Comparison of ENCODE assay signal across 20 cellular contexts in genomic region chr20:38836991-38837390, GRCh38. TPM values are rescaled to one million over a fixed set of nuclear protein-coding genes. Genes with fewer than 3 reads are reported as not detected.
DNase-seq lines count a peak whose midpoint lies in the region; ATAC-seq, FAIRE-seq and TF ChIP-seq lines count a peak whose summit lies in the region.
"Had no signal": no experiment of that assay in that cellular context is flagged by ENCODE, and none has a peak within 500 bp of the region (broad histone marks: within the 10 kb centered on the region; RNA-seq: fewer than 3 reads in every experiment).

No MANE protein-coding gene starts in this region.

- peak overlapping the region; percentile 69 for H3K4me2 ChIP-seq in OCI-LY3 (ENCODE audit: low read length)
- H3K4me2 ChIP-seq: BLaER1 treated with 17β-estradiol and CSF1 and Interleukin-3, amounts not matched to agents 10 nM and 100 nM had no signal

- no peak for ATAC-seq in activated CD8-positive, alpha-beta memory T cell treated with anti-CD3 and anti-CD28 coated beads, Interleukin-2, amount 10 ng/mL, durations not matched to agents 7 days and 5 days
- peak; percentile 77 for ATAC-seq in GM19351 (IDR thresholded peaks at IDR 0.05; ENCODE audit: unreplicated experiment)
- no peak for ATAC-seq in stimulated activated effector memory CD8-positive, alpha-beta T cell treated with anti-CD3 and anti-CD28 coated beads, Interleukin-12 subunit alpha, Interleukin-12 subunit beta, amount 100 ng/mL, for 72 hours
- no peak for ATAC-seq in HG02571 (IDR thresholded peaks at IDR 0.05; ENCODE audit: unreplicated experiment)
- ATAC-seq: left lobe of liver had no signal

- no peaks in the 10 kb centered on the region for H3K27me3 Mint-ChIP-seq in activated CD8-positive, alpha-beta memory T cell treated with anti-CD3 and anti-CD28 coated beads, Interleukin-2, amount 10 ng/mL, durations not matched to agents 7 days and 5 days
- H3K27me3 Mint-ChIP-seq: activated naive CD8-positive, alpha-beta T cell treated with anti-CD3 and anti-CD28 coated beads, Interleukin-2, amount 10 ng/mL, durations not matched to agents 7 days and 5 days had no signal

- H3K9me3 ChIP-seq in OCI-LY3 (ENCODE audit: insufficient read depth, low read length), result no peaks in the 10 kb centered on the region
- H3K9me3 ChIP-seq: BLaER1 treated with 17β-estradiol and CSF1 and Interleukin-3, amounts not matched to agents 10 nM and 100 nM; neutrophil had no signal

- H3K79me2 ChIP-seq in OCI-LY3 (ENCODE audit: low read length), result peaks cover 96% of the 10 kb centered on the region

- H3K9ac ChIP-seq in OCI-LY3 (ENCODE audit: low read length), result peak overlapping the region; percentile 68
- H3K9ac ChIP-seq: BLaER1 treated with 17β-estradiol and CSF1 and Interleukin-3, amounts not matched to agents 10 nM and 100 nM had no signal

- H3K27me3 ChIP-seq in OCI-LY3 (ENCODE audit: low read depth, low read length), result no peaks in the 10 kb centered on the region
- H3K27me3 ChIP-seq: BLaER1 treated with 17β-estradiol and CSF1 and Interleukin-3, amounts not matched to agents 10 nM and 100 nM; brain microvascular endothelial cell; neutrophil had no signal

- peak; percentile 11 for DNase-seq in activated CD8-positive, alpha-beta memory T cell treated with anti-CD3 and anti-CD28 coated beads, Interleukin-2, amount 10 ng/mL, durations not matched to agents 7 days and 5 days
- DNase-seq in activated CD8-positive, alpha-beta memory T cell treated with anti-CD3 and anti-CD28 coated beads, Interleukin-2, amount 50 U/mL, for 4 hours, result no peak
- no peak for DNase-seq in stimulated activated effector memory CD8-positive, alpha-beta T cell treated with anti-CD3 and anti-CD28 coated beads, Interleukin-12 subunit alpha, Interleukin-12 subunit beta, amount 100 ng/mL, for 72 hours (ENCODE audit: low spot score in 2 of 2)
- DNase-seq in DMS 273 treated with DMSO at 0.1 percent for 48 hours (lab: John Stamatoyannopoulos, UW), result no peak
- no peak for DNase-seq in D721Med (ENCODE audit: insufficient read length, low spot score)
- DNase-seq: activated naive CD8-positive, alpha-beta T cell treated with anti-CD3 and anti-CD28 coated beads, Interleukin-2, amount 10 ng/mL, durations not matched to agents 7 days and 5 days; brain microvascular endothelial cell; cortex of kidney; DMS79; NCI-H345; retina; stimulated activated naive CD4-positive, alpha-beta T cell treated with Interleukin-2 at 50 U/mL for 16 hours had no signal

- no peaks in the 10 kb centered on the region for H3K9me3 Mint-ChIP-seq in activated CD8-positive, alpha-beta memory T cell treated with anti-CD3 and anti-CD28 coated beads, Interleukin-2, amount 10 ng/mL, durations not matched to agents 7 days and 5 days (ENCODE audit: low read depth)
- no peaks in the 10 kb centered on the region for H3K9me3 Mint-ChIP-seq in stimulated activated effector memory CD8-positive, alpha-beta T cell treated with anti-CD3 and anti-CD28 coated beads, Interleukin-12 subunit alpha, Interleukin-12 subunit beta, amount 100 ng/mL, for 72 hours
- H3K9me3 Mint-ChIP-seq: activated naive CD8-positive, alpha-beta T cell treated with anti-CD3 and anti-CD28 coated beads, Interleukin-2, amount 10 ng/mL, durations not matched to agents 7 days and 5 days; type B pancreatic cell had no signal

- no peak overlapping the region for H3K27ac Mint-ChIP-seq in activated CD8-positive, alpha-beta memory T cell treated with anti-CD3 and anti-CD28 coated beads, Interleukin-2, amount 10 ng/mL, durations not matched to agents 7 days and 5 days
- peak overlapping the region; percentile 8 for H3K27ac Mint-ChIP-seq in stimulated activated effector memory CD8-positive, alpha-beta T cell treated with anti-CD3 and anti-CD28 coated beads, Interleukin-12 subunit alpha, Interleukin-12 subunit beta, amount 100 ng/mL, for 72 hours
- H3K27ac Mint-ChIP-seq: activated naive CD8-positive, alpha-beta T cell treated with anti-CD3 and anti-CD28 coated beads, Interleukin-2, amount 10 ng/mL, durations not matched to agents 7 days and 5 days; type B pancreatic cell had no signal

- peaks cover 59% of the 10 kb centered on the region for H3K36me3 ChIP-seq in OCI-LY3 (replicated peaks; ENCODE audit: low read depth, low read length)
- H3K36me3 ChIP-seq: brain microvascular endothelial cell, neutrophil had no signal

- FAIRE-seq in D721Med (lab: Jason Lieb, UNC), result no peak
- FAIRE-seq: A204.1 had no signal

- H3K27ac ChIP-seq in OCI-LY3 (ENCODE audit: low read length), result peak overlapping the region; percentile 92
- H3K27ac ChIP-seq: BLaER1 treated with 17β-estradiol and CSF1 and Interleukin-3, amounts not matched to agents 10 nM and 100 nM; brain microvascular endothelial cell; neutrophil had no signal

- H3K4me1 ChIP-seq in OCI-LY3 (ENCODE audit: low read length), result peaks cover 96% of the 10 kb centered on the region

- CTCF ChIA-PET in activated CD8-positive, alpha-beta memory T cell treated with anti-CD3 and anti-CD28 coated beads, Interleukin-2, amount 10 ng/mL, durations not matched to agents 7 days and 5 days (lab: Charles Lee), result interaction anchor here (0.7 to 1.4 kb wide), 3 partner anchors 10 to 32 kb away, joined by 3 to 5 read pairs (median 3); partner anchors contain the start of gene PPP1R16B

- H3K4me3 Mint-ChIP-seq in activated CD8-positive, alpha-beta memory T cell treated with anti-CD3 and anti-CD28 coated beads, Interleukin-2, amount 10 ng/mL, durations not matched to agents 7 days and 5 days, result no peak overlapping the region
- no peak overlapping the region for H3K4me3 Mint-ChIP-seq in stimulated activated effector memory CD8-positive, alpha-beta T cell treated with anti-CD3 and anti-CD28 coated beads, Interleukin-12 subunit alpha, Interleukin-12 subunit beta, amount 100 ng/mL, for 72 hours
- H3K4me3 Mint-ChIP-seq: activated naive CD8-positive, alpha-beta T cell treated with anti-CD3 and anti-CD28 coated beads, Interleukin-2, amount 10 ng/mL, durations not matched to agents 7 days and 5 days; type B pancreatic cell had no signal

- peak overlapping the region; percentile 49 for H3K4me3 ChIP-seq in OCI-LY3 (ENCODE audit: low read length)
- H3K4me3 ChIP-seq: BLaER1 treated with 17β-estradiol and CSF1 and Interleukin-3, amounts not matched to agents 10 nM and 100 nM had no signal

- TF ChIP-seq CTCF in OCI-LY3 (IDR thresholded peaks at IDR 0.05; ENCODE audit: low read depth, low read length) (no peak), D721Med (IDR thresholded peaks at IDR 0.05; ENCODE audit: insufficient read depth, missing control alignments) (no peak)

- peaks cover 48% of the 10 kb centered on the region for H3K36me3 Mint-ChIP-seq in activated CD8-positive, alpha-beta memory T cell treated with anti-CD3 and anti-CD28 coated beads, Interleukin-2, amount 10 ng/mL, durations not matched to agents 7 days and 5 days
- H3K36me3 Mint-ChIP-seq in stimulated activated effector memory CD8-positive, alpha-beta T cell treated with anti-CD3 and anti-CD28 coated beads, Interleukin-12 subunit alpha, Interleukin-12 subunit beta, amount 100 ng/mL, for 72 hours, result peaks cover 89% of the 10 kb centered on the region
- H3K36me3 Mint-ChIP-seq: type B pancreatic cell had no signal

- H2AFZ ChIP-seq in OCI-LY3 (ENCODE audit: low read depth, low read length), result no peak overlapping the region

- H4K20me1 ChIP-seq in OCI-LY3 (ENCODE audit: insufficient read depth, low read length), result peaks cover 26% of the 10 kb centered on the region
- H4K20me1 ChIP-seq: BLaER1 treated with 17β-estradiol and CSF1 and Interleukin-3, amounts not matched to agents 10 nM and 100 nM had no signal

- peaks cover 63% of the 10 kb centered on the region for H3K4me1 Mint-ChIP-seq in activated CD8-positive, alpha-beta memory T cell treated with anti-CD3 and anti-CD28 coated beads, Interleukin-2, amount 10 ng/mL, durations not matched to agents 7 days and 5 days
- peaks cover 58% of the 10 kb centered on the region for H3K4me1 Mint-ChIP-seq in stimulated activated effector memory CD8-positive, alpha-beta T cell treated with anti-CD3 and anti-CD28 coated beads, Interleukin-12 subunit alpha, Interleukin-12 subunit beta, amount 100 ng/mL, for 72 hours

RNA-seq across cellular contexts. Expression of gene PPP1R16B, which starts 31.5 kb away (rescaled TPM):
- 100 to 1,000 TPM in 1 of 2 experiments, 10 to 100 TPM in 1; 86.5 to 128 TPM for total RNA-seq in activated CD8-positive, alpha-beta memory T cell treated with anti-CD3 and anti-CD28 coated beads, Interleukin-2, amount 10 ng/mL, durations not matched to agents 7 days and 5 days
